In genomic region chr2:25473131-25473530, GRCh38 we compare ENCODE assay signal across 17 cellular contexts.
"Had no signal": no experiment of that assay in that cellular context is flagged by ENCODE, and none has a peak within 500 bp of the region (broad histone marks: within the 10 kb centered on the region; RNA-seq: fewer than 3 reads in every experiment).

No MANE protein-coding gene starts in this region.

- ATAC-seq: activated T-cell treated with anti-CD3 and anti-CD28 coated beads, Interleukin-2, amount 50 U/mL, for 72 hours; right cardiac atrium had no signal

- H3K4me3 ChIP-seq: cardiac muscle cell, dorsolateral prefrontal cortex, prostate gland, skin epidermis, stomach had no signal

- H3K27me3 ChIP-seq: cardiac muscle cell, dorsolateral prefrontal cortex, stomach had no signal

- H3K27ac Mint-ChIP-seq: activated T-cell treated with anti-CD3 and anti-CD28 coated beads, Interleukin-2, amount 50 U/mL, for 72 hours; endodermal cell had no signal

- DNase-seq: activated CD4-positive, alpha-beta T cell treated with anti-CD3 and anti-CD28 coated beads for 1 hour; activated CD8-positive, alpha-beta memory T cell treated with anti-CD3 and anti-CD28 coated beads for 24 hours; activated CD8-positive, alpha-beta memory T cell treated with anti-CD3 and anti-CD28 coated beads, Interleukin-2, amount 50 U/mL, for 48 hours; activated effector memory CD4-positive, alpha-beta T cell treated with anti-CD3 and anti-CD28 coated beads, Interleukin-2, amount 50 U/mL, for 16 hours; activated naive CD4-positive, alpha-beta T cell treated with anti-CD3 and anti-CD28 coated beads, Interleukin-2, amount 50 U/mL, for 16 hours; activated T-cell treated with anti-CD3 and anti-CD28 coated beads, Interleukin-2, amount 50 U/mL, for 72 hours; amniotic stem cell; dorsolateral prefrontal cortex; endodermal cell; head of caudate nucleus; right cardiac atrium; stomach; WERI-Rb-1 had no signal

- H3K4me1 ChIP-seq: prostate gland had no signal

- H3K36me3 ChIP-seq: cardiac muscle cell, prostate gland, WERI-Rb-1 had no signal

- H3K9me3 ChIP-seq: prostate gland had no signal

- H3K4me1 Mint-ChIP-seq: endodermal cell, neural crest cell had no signal

- H3K4me3 Mint-ChIP-seq: activated T-cell treated with anti-CD3 and anti-CD28 coated beads, Interleukin-2, amount 50 U/mL, for 72 hours; endodermal cell; neural crest cell had no signal

- H3K27ac ChIP-seq: cardiac muscle cell, dorsolateral prefrontal cortex, prostate gland, skin epidermis, stomach, WERI-Rb-1 had no signal
